Comparison of ENCODE assay signal across 23 cellular contexts in genomic region chr12:132228535-132229422, GRCh38.
"Had no signal": no experiment of that assay in that cellular context is flagged by ENCODE, and none has a peak within 500 bp of the region (broad histone marks: within the 10 kb centered on the region; RNA-seq: fewer than 3 reads in every experiment).

No MANE protein-coding gene starts in this region.

- DNase-seq: activated B cell treated with CpG ODN at 0.5 μM for 24 hours; activated CD4-positive, alpha-beta memory T cell treated with anti-CD3 and anti-CD28 coated beads for 36 hours; activated CD4-positive, alpha-beta T cell treated with anti-CD3 and anti-CD28 coated beads for 1 hour; activated CD4-positive, alpha-beta T cell treated with anti-CD3 and anti-CD28 coated beads, Interleukin-2, amount 10 ng/mL, durations not matched to agents 7 days and 5 days; activated CD8-positive, alpha-beta memory T cell treated with anti-CD3 and anti-CD28 coated beads for 24 hours; activated effector memory CD4-positive, alpha-beta T cell treated with anti-CD3 and anti-CD28 coated beads, Interleukin-2, amount 50 U/mL, for 16 hours; activated naive CD4-positive, alpha-beta T cell treated with Interleukin-2 at 50 U/mL for 16 hours; activated naive CD8-positive, alpha-beta T cell treated with anti-CD3 and anti-CD28 coated beads, Interleukin-2, amount 50 U/mL, for 24 hours; activated T-cell treated with anti-CD3 and anti-CD28 coated beads, Interleukin-2, amount 50 U/mL, for 4 hours; amniotic stem cell; KG1; NCI-H1048; NCI-H146; NCI-H187 treated with DMSO at 0.1 percent for 48 hours; NCI-H2081 treated with DMSO at 0.1 percent for 48 hours; NCI-H446; NCI-H524; SIG-M5; T-helper 17 cell; T1000 had no signal

- ATAC-seq: activated naive CD4-positive, alpha-beta T cell treated with anti-CD3 and anti-CD28 coated beads, Interleukin-2, amount 50 U/mL, for 72 hours; activated naive CD8-positive, alpha-beta T cell treated with anti-CD3 and anti-CD28 coated beads, Interleukin-2, amount 50 U/mL, for 24 hours; activated T-cell treated with anti-CD3 and anti-CD28 coated beads, Interleukin-2, amount 50 U/mL, for 4 hours; T-helper 17 cell had no signal

- FAIRE-seq: astrocyte, TTC549 had no signal
